ENCODE assay signal across 14 cellular contexts in genomic region chr13:89748716-89749115, GRCh38.
"Had no signal": no experiment of that assay in that cellular context is flagged by ENCODE, and none has a peak within 500 bp of the region (broad histone marks: within the 10 kb centered on the region; RNA-seq: fewer than 3 reads in every experiment).

No MANE protein-coding gene starts in this region.

- H3K9me3 ChIP-seq: heart right ventricle, left lung, spleen, tibial artery had no signal

- H3K4me1 ChIP-seq: left lung, spleen, tibial artery had no signal

- H3K27me3 ChIP-seq: heart right ventricle, left lung, spleen, tibial artery had no signal

- H3K36me3 ChIP-seq: heart right ventricle, left lung, spleen, tibial artery had no signal

- DNase-seq: activated B cell treated with CpG ODN at 0.5 μM for 24 hours; activated CD4-positive, alpha-beta T cell treated with anti-CD3 and anti-CD28 coated beads, Interleukin-2, amount 10 ng/mL, durations not matched to agents 24 days and 14 days; activated naive CD4-positive, alpha-beta T cell treated with anti-CD3 and anti-CD28 coated beads for 36 hours; heart right ventricle; islet precursor cell; left lung; natural killer cell; spleen; stimulated activated CD4-positive, alpha-beta T cell treated with anti-CD3 and anti-CD28 coated beads, Interleukin-1b, Interleukin-23, amount 100 ng/mL, for 48 hours; T-helper 2 cell; tibial artery had no signal

- ATAC-seq: activated T-helper 17 cell treated with anti-CD3 and anti-CD28 coated beads, Interleukin-2, amount 50 U/mL, for 72 hours; heart right ventricle; left lung; natural killer cell; sciatic nerve; stimulated activated memory B cell treated with anti-CD40 and anti-IgM and Interleukin-4, amounts not matched to agents 10 μg/mL and 1 μg/mL and 100 μg/mL, for 72 hours had no signal

- H3K27ac ChIP-seq: heart right ventricle, left lung, spleen, tibial artery had no signal

- H3K4me3 ChIP-seq: heart right ventricle, left lung, spleen, tibial artery had no signal
